1 cellular context compared by ENCODE assay signal in genomic region chr1:155137550-155137949, GRCh38.
TF ChIP-seq lines count a peak whose summit lies in the region.

No MANE protein-coding gene starts in this region.

TF ChIP-seq in K562, 482 proteins besides CTCF, POLR2A, EP300 and RAD21 (continues in another document):
- TF ChIP-seq ZEB2 (IDR thresholded peaks at IDR 0.05) (peak; percentile 51; the same call in 1 of the 2 replicates), PTBP1 (IDR thresholded peaks at IDR 0.05; ENCODE audit: low read depth, low read length) (no peak), NRF1 (conservative IDR thresholded peaks at IDR 0.05 in 1 of 2, IDR thresholded peaks at IDR 0.05 in 1 of 2) (no peak), HMBOX1 (IDR thresholded peaks at IDR 0.05) (peak; percentile 44; the same call in 1 of the 2 replicates), ELF1 (tag; IDR thresholded peaks at IDR 0.05) (no peak), NR1H2 (CRISPR knock-in tag; IDR thresholded peaks at IDR 0.05) (no peak), VEZF1 (CRISPR knock-in tag; IDR thresholded peaks at IDR 0.05) (no peak), GATA2 (CRISPR knock-in tag; IDR thresholded peaks at IDR 0.05) (peak; percentile 71), NCOR1 (IDR thresholded peaks at IDR 0.05) (peak; percentile 73), HBP1 (CRISPR knock-in tag; IDR thresholded peaks at IDR 0.05) (0 out of 2 replicates have a peak, but pooled peaks have one; percentile 21), POLR2AphosphoS5 (IDR thresholded peaks at IDR 0.05; ENCODE audit: control insufficient read depth, insufficient read depth, low read depth, low read length) (peak; percentile 59; the same call in 1 of the 2 replicates), NEUROD1 (IDR thresholded peaks at IDR 0.05; ENCODE audit: borderline replicate concordance, low read depth, low read length, partially characterized antibody) (peak; percentile 30), ZNF740 (CRISPR knock-in tag; IDR thresholded peaks at IDR 0.05) (0 out of 2 replicates have a peak, but pooled peaks have one; percentile 63), ZNF740 (tag; IDR thresholded peaks at IDR 0.05) (0 out of 4 replicates have a peak, but pooled peaks of 1 of the 2 experiments have one; percentile 31), TEAD4 (IDR thresholded peaks at IDR 0.05; ENCODE audit: low read length) (peak; percentile 69), TEAD4 (CRISPR knock-in tag; IDR thresholded peaks at IDR 0.05; ENCODE audit: borderline replicate concordance) (no peak), L3MBTL2 (IDR thresholded peaks at IDR 0.05) (peak; percentile 29; the same call in 1 of the 2 replicates), EHMT2 (IDR thresholded peaks at IDR 0.05) (0 out of 2 replicates have a peak, but pooled peaks have one; percentile 55), DPF2 (IDR thresholded peaks at IDR 0.05) (peak; percentile 85), TBP (optimal IDR thresholded peaks at IDR 0.05; ENCODE audit: low read depth, low read length) (no peak), JUND (IDR thresholded peaks at IDR 0.05; ENCODE audit: borderline replicate concordance, low read depth, low read length) (peak; percentile 36; the same call in 1 of the 2 replicates), JUND (tag; IDR thresholded peaks at IDR 0.05; ENCODE audit: borderline replicate concordance, low read depth, low read length) (no peak), TAL1 (IDR thresholded peaks at IDR 0.05) (peak; percentile 69), EGR1 (conservative IDR thresholded peaks at IDR 0.05) (peak; percentile 68), MTF1 (CRISPR knock-in tag; IDR thresholded peaks at IDR 0.05; ENCODE audit: borderline replicate concordance) (no peak), ZKSCAN3 (CRISPR knock-in tag; IDR thresholded peaks at IDR 0.05) (no peak), STAT5A (IDR thresholded peaks at IDR 0.05; ENCODE audit: borderline replicate concordance, low read length) (peak; percentile 48; the same call in 1 of the 2 replicates), NR4A1 (CRISPR knock-in tag; IDR thresholded peaks at IDR 0.05) (no peak), NR4A1 (tag; IDR thresholded peaks at IDR 0.05) (no peak), ZNF639 (CRISPR knock-in tag; conservative IDR thresholded peaks at IDR 0.05 in 1 of 2, IDR thresholded peaks at IDR 0.05 in 1 of 2) (peak in 1 of 2 experiments; percentile 47; a peak in 1 of 4 replicates), KLF16 (IDR thresholded peaks at IDR 0.05) (0 out of 2 replicates have a peak, but pooled peaks have one; percentile 39), KDM5B (IDR thresholded peaks at IDR 0.05; ENCODE audit: insufficient replicate concordance, low read depth, low read length) (peak; percentile 48), SMARCA4 (IDR thresholded peaks at IDR 0.05) (peak; percentile 73), ZBTB26 (CRISPR knock-in tag; IDR thresholded peaks at IDR 0.05) (0 out of 2 replicates have a peak, but pooled peaks have one; percentile 36), SMAD3 (CRISPR knock-in tag; conservative IDR thresholded peaks at IDR 0.05) (no peak), MTA1 (IDR thresholded peaks at IDR 0.05; ENCODE audit: borderline replicate concordance) (0 out of 2 replicates have a peak, but pooled peaks have one; percentile 20), KDM1A (IDR thresholded peaks at IDR 0.05) (peak; percentile 28 to 49; a peak in 2 of 4 replicates), JUN (IDR thresholded peaks at IDR 0.05; ENCODE audit: borderline replicate concordance, low read depth, low read length) (peak; percentile 27; the same call in 1 of the 2 replicates), JUN (CRISPR knock-in tag; IDR thresholded peaks at IDR 0.05; ENCODE audit: borderline replicate concordance) (no peak), TEAD2 (tag; IDR thresholded peaks at IDR 0.05) (no peak), SMARCE1 (IDR thresholded peaks at IDR 0.05) (peak; percentile 54; the same call in 1 of the 2 replicates), DIDO1 (tag; IDR thresholded peaks at IDR 0.05; ENCODE audit: low read depth) (no peak), HDAC1 (IDR thresholded peaks at IDR 0.05) (0 out of 4 replicates have a peak, but pooled peaks of 1 of the 2 experiments have one; percentile 53), CBFA2T2 (conservative IDR thresholded peaks at IDR 0.05) (peak; percentile 70), PRDM10 (IDR thresholded peaks at IDR 0.05; ENCODE audit: partially characterized antibody) (peak; percentile 5), CCAR2 (IDR thresholded peaks at IDR 0.05; ENCODE audit: low read depth, low read length) (no peak), MTA2 (IDR thresholded peaks at IDR 0.05; ENCODE audit: low read depth) (peak; percentile 39; the same call in 1 of the 2 replicates), RCOR1 (IDR thresholded peaks at IDR 0.05; ENCODE audit: borderline replicate concordance in 1 of 2, low read depth in 2 of 2, low read length in 2 of 2) (peak; percentile 58 to 77; a peak in 3 of 4 replicates), NFIC (IDR thresholded peaks at IDR 0.05) (peak; percentile 47; the same call in 1 of the 2 replicates), LCOR (CRISPR knock-in tag; IDR thresholded peaks at IDR 0.05) (peak; percentile 80; the same call in 1 of the 2 replicates), UBTF (IDR thresholded peaks at IDR 0.05; ENCODE audit: borderline replicate concordance in 1 of 2, low read depth in 2 of 2, low read length in 2 of 2) (0 out of 4 replicates have a peak, but pooled peaks of 1 of the 2 experiments have one; percentile 32), ATF7 (IDR thresholded peaks at IDR 0.05) (0 out of 2 replicates have a peak, but pooled peaks have one; percentile 13), ZC3H11A (IDR thresholded peaks at IDR 0.05; ENCODE audit: low read depth, low read length) (no peak), ID3 (CRISPR knock-in tag; IDR thresholded peaks at IDR 0.05) (no peak), ID3 (tag; IDR thresholded peaks at IDR 0.05) (0 out of 2 replicates have a peak, but pooled peaks have one; percentile 21), KHSRP (IDR thresholded peaks at IDR 0.05) (no peak), LEF1 (IDR thresholded peaks at IDR 0.05) (0 out of 2 replicates have a peak, but pooled peaks have one; percentile 39)
